In genomic region chr10:93672022-93672678, GRCh38 we compare ENCODE assay signal across 16 cellular contexts. TPM values are rescaled to one million over a fixed set of nuclear protein-coding genes. Genes with fewer than 3 reads are reported as not detected.
DNase-seq lines count a peak whose midpoint lies in the region; ATAC-seq, FAIRE-seq and TF ChIP-seq lines count a peak whose summit lies in the region.
"Had no signal": no experiment of that assay in that cellular context is flagged by ENCODE, and none has a peak within 500 bp of the region (broad histone marks: within the 10 kb centered on the region; RNA-seq: fewer than 3 reads in every experiment).

No MANE protein-coding gene starts in this region.

- no peak for TF ChIP-seq CTCF in HepG2 (CRISPR knock-in tag; IDR thresholded peaks at IDR 0.05)

- peak overlapping the region; percentile 48 for H3K27ac ChIP-seq in HepG2 (ENCODE audit: extremely low read length, insufficient read depth, low read length)
- H3K27ac ChIP-seq: A549, C4-2B had no signal

- FAIRE-seq in H54 (lab: Jason Lieb, UNC) (peak; percentile 50), HepG2 (lab: Jason Lieb, UNC) (peak; percentile 58)
- FAIRE-seq: A549 had no signal

- no peak for DNase-seq in H54 (ENCODE audit: insufficient read length, low spot score)
- no peak for DNase-seq in T-helper 17 cell
- peak; percentile 61 for DNase-seq in HepG2 (ENCODE audit: low spot score)
- no peak for DNase-seq in stimulated activated effector memory CD8-positive, alpha-beta T cell treated with anti-CD3 and anti-CD28 coated beads, Interleukin-12 subunit alpha, Interleukin-12 subunit beta, amount 100 ng/mL, for 72 hours (ENCODE audit: low spot score in 2 of 2)
- no peak for DNase-seq in ecto neural progenitor cell (ENCODE audit: low spot score)
- DNase-seq: BE2C; Caco-2; CD8-positive, alpha-beta memory T cell had no signal

- peak overlapping the region; percentile 57 for H3K4me2 ChIP-seq in HepG2 (ENCODE audit: low read depth, low read length)
- H3K4me2 ChIP-seq: A549 had no signal

- ATAC-seq in T-helper 17 cell, result no peak
- ATAC-seq in HepG2, result no peak; the same call in 2 of the 3 replicates
- ATAC-seq in stimulated activated effector memory CD8-positive, alpha-beta T cell treated with anti-CD3 and anti-CD28 coated beads, Interleukin-12 subunit alpha, Interleukin-12 subunit beta, amount 100 ng/mL, for 72 hours, result no peak
- no peak for ATAC-seq in HG02970 (IDR thresholded peaks at IDR 0.05; ENCODE audit: low FRiP score, unreplicated experiment)
- ATAC-seq: A549, HCT116 had no signal

- H3K4me1 Mint-ChIP-seq in T-helper 17 cell, result peaks cover 3% of the 10 kb centered on the region
- no peaks in the 10 kb centered on the region for H3K4me1 Mint-ChIP-seq in stimulated activated effector memory CD8-positive, alpha-beta T cell treated with anti-CD3 and anti-CD28 coated beads, Interleukin-12 subunit alpha, Interleukin-12 subunit beta, amount 100 ng/mL, for 72 hours

- TF ChIP-seq EP300 in HepG2 (IDR thresholded peaks at IDR 0.05; ENCODE audit: low read depth in 2 of 2, low read length in 2 of 2), result peak in 1 of 2 experiments; percentile 80; a peak in 2 of 4 replicates
- no peak for TF ChIP-seq EP300 in HepG2 (CRISPR knock-in tag; IDR thresholded peaks at IDR 0.05; ENCODE audit: borderline replicate concordance)

- in situ Hi-C loops in HepG2 (cut with HindIII; ENCODE audit: extremely low pct_ligation_motif_present, low pct_unique_long_range_greater_than_20kb), result no loop called here

- H3K27me3 ChIP-seq in HepG2 (ENCODE audit: control insufficient read depth in 1 of 2, insufficient read depth in 2 of 2, low read length in 2 of 2), result no peaks in the 10 kb centered on the region
- H3K27me3 ChIP-seq: BE2C had no signal

- TF ChIP-seq RAD21 in HepG2 (CRISPR knock-in tag; IDR thresholded peaks at IDR 0.05), result no peak

- 47% methylated on average over 2 of the region's 2 CpGs for WGBS in HepG2 (ENCODE audit: low lambda C conversion rate)

- no peak overlapping the region for H2AFZ ChIP-seq in HepG2 (ENCODE audit: low read length)

- H3K9ac ChIP-seq in HepG2 (ENCODE audit: insufficient read depth, low read depth, low read length), result no peak overlapping the region

- BruUV-seq in HepG2 (replicated peaks; lab: Mats Ljungman, UMichigan), result no TSS peak

- H3K9me3 Mint-ChIP-seq in stimulated activated effector memory CD8-positive, alpha-beta T cell treated with anti-CD3 and anti-CD28 coated beads, Interleukin-12 subunit alpha, Interleukin-12 subunit beta, amount 100 ng/mL, for 72 hours, result no peaks in the 10 kb centered on the region
- H3K9me3 Mint-ChIP-seq: CD8-positive, alpha-beta memory T cell had no signal

- no peak overlapping the region for H3K4me3 ChIP-seq in HepG2 (replicated peaks in 1 of 3; ENCODE audit: insufficient read depth in 1 of 3, low read depth in 2 of 3, low read length in 3 of 3)
- H3K4me3 ChIP-seq: A549 had no signal

- CTCF ChIA-PET in HepG2 (lab: Yijun Ruan, JAX; ENCODE audit: low intra/inter-chr PET ratio, low total read pairs), result no interaction called here

- TF ChIP-seq POLR2A in H54 (IDR thresholded peaks at IDR 0.05; ENCODE audit: low read depth, low read length), result no peak
- TF ChIP-seq POLR2A in HepG2 (IDR thresholded peaks at IDR 0.05; ENCODE audit: insufficient read depth in 1 of 2, low read depth in 2 of 2, low read length in 2 of 2), result no peak

- H3K4me3 Mint-ChIP-seq in T-helper 17 cell, result no peak overlapping the region
- H3K4me3 Mint-ChIP-seq in stimulated activated effector memory CD8-positive, alpha-beta T cell treated with anti-CD3 and anti-CD28 coated beads, Interleukin-12 subunit alpha, Interleukin-12 subunit beta, amount 100 ng/mL, for 72 hours, result no peak overlapping the region
- H3K4me3 Mint-ChIP-seq: CD8-positive, alpha-beta memory T cell had no signal

- no peaks in the 10 kb centered on the region for H3K9me3 ChIP-seq in T-helper 17 cell (ENCODE audit: control insufficient read depth, low read length, poor library complexity, severe bottlenecking)
- H3K9me3 ChIP-seq in HepG2 (ENCODE audit: low read length), result no peaks in the 10 kb centered on the region
- H3K9me3 ChIP-seq: A549, BE2C, Caco-2 had no signal

- H3K79me2 ChIP-seq in HepG2 (ENCODE audit: insufficient read depth, low read length), result no peaks in the 10 kb centered on the region

- H4K20me1 ChIP-seq in HepG2 (ENCODE audit: insufficient read depth, low read length), result no peaks in the 10 kb centered on the region

- peaks cover 35% of the 10 kb centered on the region for H3K4me1 ChIP-seq in HepG2 (ENCODE audit: insufficient read depth, low read length)
- H3K4me1 ChIP-seq: A549, BE2C had no signal

- H3K36me3 Mint-ChIP-seq in T-helper 17 cell (ENCODE audit: low read depth), result peaks cover 8% of the 10 kb centered on the region
- H3K36me3 Mint-ChIP-seq in stimulated activated effector memory CD8-positive, alpha-beta T cell treated with anti-CD3 and anti-CD28 coated beads, Interleukin-12 subunit alpha, Interleukin-12 subunit beta, amount 100 ng/mL, for 72 hours, result peaks cover 82% of the 10 kb centered on the region

- H3K36me3 ChIP-seq in HepG2 (replicated peaks in 1 of 2; ENCODE audit: control insufficient read depth in 1 of 2, insufficient read depth in 2 of 2, low read length in 2 of 2), result peaks cover 3 to 23% of the 10 kb centered on the region in 2 experiments; a peak in 3 of 5 replicates
- H3K36me3 ChIP-seq: BE2C had no signal

- intact Hi-C loops in HepG2 (cut with micrococcal nuclease; ENCODE audit: unreplicated experiment), result loop anchor here (5.0 kb wide), 1 partner anchor 70 kb away; the partner anchor contains the start of gene RBP4

- no peaks in the 10 kb centered on the region for H3K27me3 Mint-ChIP-seq in T-helper 17 cell
- H3K27me3 Mint-ChIP-seq: CD8-positive, alpha-beta memory T cell had no signal

- H3K27ac Mint-ChIP-seq in T-helper 17 cell, result peak overlapping the region; percentile 47
- H3K27ac Mint-ChIP-seq in stimulated activated effector memory CD8-positive, alpha-beta T cell treated with anti-CD3 and anti-CD28 coated beads, Interleukin-12 subunit alpha, Interleukin-12 subunit beta, amount 100 ng/mL, for 72 hours, result peak overlapping the region; percentile 16

- POLR2A ChIA-PET in HepG2 (lab: Yijun Ruan, JAX), result interaction anchor here (1.6 kb wide), 1 partner anchor 72 kb away, joined by 6 read pairs; no protein-coding TSS in a partner anchor

TF ChIP-seq in HepG2, 621 proteins besides CTCF, POLR2A, EP300 and RAD21 (continues in another document):
- TF ChIP-seq MTA3 (CRISPR knock-in tag; IDR thresholded peaks at IDR 0.05), result no peak
- peak; percentile 76 for TF ChIP-seq ONECUT2 (CRISPR knock-in tag; IDR thresholded peaks at IDR 0.05)
- no peak for TF ChIP-seq ZNF616 (CRISPR knock-in tag; IDR thresholded peaks at IDR 0.05; ENCODE audit: low read depth)
- TF ChIP-seq ZNF569 (CRISPR knock-in tag; IDR thresholded peaks at IDR 0.05; ENCODE audit: borderline replicate concordance), result no peak
- TF ChIP-seq ZNF564 (CRISPR knock-in tag; IDR thresholded peaks at IDR 0.05), result no peak

RNA-seq across cellular contexts. Expression of gene FRA10AC1, which starts 30.2 kb away (rescaled TPM):
- 10 to 100 TPM; 13.9 to 17.5 TPM for total RNA-seq in T-helper 17 cell
- 5.2 and 5.3 TPM in 2 replicates for total RNA-seq in HepG2 (2016; rRNA removed; fragmentation: Illumina TruSeq; extraction: Trizol)
- 2.1 and 2.7 TPM in 2 replicates for total RNA-seq in HepG2 (2016; cell fraction: cytosol; rRNA removed; fragmentation: Illumina TruSeq; extraction: Trizol; ENCODE audit: low read depth)
- 5.4 and 6.3 TPM in 2 replicates for total RNA-seq in HepG2 (2016; cell fraction: insoluble cytoplasmic fraction; rRNA removed; fragmentation: Illumina TruSeq; extraction: Trizol)
- 4.5 and 4.8 TPM in 2 replicates for total RNA-seq in HepG2 (2016; cell fraction: membrane; rRNA removed; fragmentation: Illumina TruSeq; extraction: Trizol)
- total RNA-seq in HepG2 (2016; cell fraction: nucleus; rRNA removed; fragmentation: Illumina TruSeq; extraction: Trizol), result 19.1 and 24.8 TPM in 2 replicates
- 6.4 and 7.4 TPM in 2 replicates for polyA plus RNA-seq in HepG2 (2011; rRNA removed)
- 0.58 and 1.0 TPM in 2 replicates for polyA plus RNA-seq in HepG2 (2011; cell fraction: cytosol; rRNA removed)
- 7.8 and 13.9 TPM in 2 replicates for polyA plus RNA-seq in HepG2 (2011; cell fraction: nucleus; rRNA removed)
- 17.5 and 19.1 TPM in 2 replicates for polyA plus RNA-seq in HepG2 (2012)
- polyA plus RNA-seq in HepG2 (2016; cell fraction: cytosol; fragmentation: Illumina TruSeq; extraction: Trizol; ENCODE audit: low read depth), result 1.8 and 1.9 TPM in 2 replicates
- polyA plus RNA-seq in HepG2 (2016; cell fraction: insoluble cytoplasmic fraction; fragmentation: Illumina TruSeq; extraction: Trizol; ENCODE audit: low read depth), result 8.3 and 9.5 TPM in 2 replicates
- polyA plus RNA-seq in HepG2 (2016; cell fraction: membrane; fragmentation: Illumina TruSeq; extraction: Trizol; ENCODE audit: low read depth), result 2.8 and 2.9 TPM in 2 replicates
- 29.1 and 30.9 TPM in 2 replicates for polyA plus RNA-seq in HepG2 (2016; cell fraction: nucleus; fragmentation: Illumina TruSeq; extraction: Trizol; ENCODE audit: insufficient read depth, low read depth)
- 2.5 and 2.9 TPM in 2 replicates for polyA minus RNA-seq in HepG2 (2011; rRNA and poly(A)+ RNA removed; ENCODE audit: low replicate concordance)
- polyA minus RNA-seq in HepG2 (2011; cell fraction: cytosol; rRNA and poly(A)+ RNA removed), result 1.1 and 2.6 TPM in 2 replicates
- 58.6 and 62.0 TPM in 2 replicates for polyA minus RNA-seq in HepG2 (2011; cell fraction: nucleus; rRNA and poly(A)+ RNA removed)

RNA-seq across cellular contexts. Expression of gene PDE6C, which starts 59.8 kb away (rescaled TPM):
- total RNA-seq in T-helper 17 cell, result not detected
- total RNA-seq in HepG2 (2016; rRNA removed; fragmentation: Illumina TruSeq; extraction: Trizol), result 0.39 and 0.64 TPM in 2 replicates
- 0.18 TPM in 1 of 2 replicates, not detected in the other for total RNA-seq in HepG2 (2016; cell fraction: cytosol; rRNA removed; fragmentation: Illumina TruSeq; extraction: Trizol; ENCODE audit: low read depth)
- 0.43 and 0.73 TPM in 2 replicates for total RNA-seq in HepG2 (2016; cell fraction: insoluble cytoplasmic fraction; rRNA removed; fragmentation: Illumina TruSeq; extraction: Trizol)
- total RNA-seq in HepG2 (2016; cell fraction: membrane; rRNA removed; fragmentation: Illumina TruSeq; extraction: Trizol), result 0.21 and 0.68 TPM in 2 replicates
- total RNA-seq in HepG2 (2016; cell fraction: nucleus; rRNA removed; fragmentation: Illumina TruSeq; extraction: Trizol), result not detected in 2 replicates
- polyA plus RNA-seq in HepG2 (2011; rRNA removed), result not detected in 2 replicates
- not detected in 2 replicates for polyA plus RNA-seq in HepG2 (2011; cell fraction: cytosol; rRNA removed)
- not detected in 2 replicates for polyA plus RNA-seq in HepG2 (2011; cell fraction: nucleus; rRNA removed)
- 0.28 and 0.43 TPM in 2 replicates for polyA plus RNA-seq in HepG2 (2012)
- polyA plus RNA-seq in HepG2 (2016; cell fraction: cytosol; fragmentation: Illumina TruSeq; extraction: Trizol; ENCODE audit: low read depth), result 0.46 and 1.3 TPM in 2 replicates
- 0.23 and 0.49 TPM in 2 replicates for polyA plus RNA-seq in HepG2 (2016; cell fraction: insoluble cytoplasmic fraction; fragmentation: Illumina TruSeq; extraction: Trizol; ENCODE audit: low read depth)
- 0.21 and 0.65 TPM in 2 replicates for polyA plus RNA-seq in HepG2 (2016; cell fraction: membrane; fragmentation: Illumina TruSeq; extraction: Trizol; ENCODE audit: low read depth)
- 0.27 TPM in 1 of 2 replicates, not detected in the other for polyA plus RNA-seq in HepG2 (2016; cell fraction: nucleus; fragmentation: Illumina TruSeq; extraction: Trizol; ENCODE audit: insufficient read depth, low read depth)
- not detected in 2 replicates for polyA minus RNA-seq in HepG2 (2011; rRNA and poly(A)+ RNA removed; ENCODE audit: low replicate concordance)
- not detected in 2 replicates for polyA minus RNA-seq in HepG2 (2011; cell fraction: cytosol; rRNA and poly(A)+ RNA removed)
- 0.12 TPM in 1 of 2 replicates, not detected in the other for polyA minus RNA-seq in HepG2 (2011; cell fraction: nucleus; rRNA and poly(A)+ RNA removed)
- total RNA-seq: Caco-2; CD8-positive, alpha-beta memory T cell; Daoy; H4; HT1080 had no signal
- polyA plus RNA-seq: A549; AG04450; CD8-positive, alpha-beta memory T cell had no signal
